Comparison of ENCODE assay signal across 18 cellular contexts in the genomic region with DNA sequence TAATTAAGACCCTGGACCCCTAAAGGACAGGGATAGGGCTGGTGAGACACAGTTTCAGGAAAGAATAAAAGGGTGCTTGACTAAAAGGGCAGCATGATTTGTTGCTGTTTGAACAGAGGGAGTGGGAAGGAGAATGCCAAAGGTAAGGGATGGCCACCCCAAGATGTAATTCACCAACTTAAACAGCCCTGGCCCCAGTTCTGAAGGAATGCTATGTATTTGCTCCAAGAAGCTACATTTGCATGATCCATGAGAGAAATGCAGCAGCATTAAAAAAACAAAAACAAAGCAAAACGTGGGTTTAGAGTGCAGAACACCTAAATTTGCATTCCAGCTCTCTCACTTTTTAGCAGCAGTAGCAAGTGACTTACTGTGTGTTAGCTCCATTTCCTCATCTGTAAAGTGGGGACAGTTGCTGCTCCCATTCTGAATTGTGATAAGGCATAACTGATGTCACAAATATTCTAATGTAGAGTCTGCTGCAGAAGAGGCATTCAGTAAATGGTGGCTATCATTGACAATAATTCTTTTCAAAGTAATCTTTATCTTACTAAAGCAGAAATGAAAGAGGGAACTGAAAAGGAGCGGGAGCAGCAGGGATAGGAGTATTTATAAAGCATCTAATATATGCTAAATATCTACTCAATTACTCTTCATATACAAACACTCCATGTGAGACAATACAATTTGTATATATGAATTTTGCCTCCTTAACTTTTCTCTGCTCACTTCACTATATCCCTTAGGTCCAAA.
DNase-seq lines count a peak whose midpoint lies in the region; ATAC-seq, FAIRE-seq and TF ChIP-seq lines count a peak whose summit lies in the region.
"Had no signal": no experiment of that assay in that cellular context is flagged by ENCODE, and none has a peak within 500 bp of the region (broad histone marks: within the 10 kb centered on the region; RNA-seq: fewer than 3 reads in every experiment).

No MANE protein-coding gene starts in this region.

- in situ Hi-C loops in GM12878 (cut with MboI), result no loop called here

- no peaks in the 10 kb centered on the region for H3K27me3 Mint-ChIP-seq in stimulated activated naive B cell treated with anti-CD40 and anti-IgM and Interleukin-4, amounts not matched to agents 10 μg/mL and 1 μg/mL and 100 μg/mL, for 72 hours
- H3K27me3 Mint-ChIP-seq in activated naive CD8-positive, alpha-beta T cell treated with anti-CD3 and anti-CD28 coated beads for 36 hours, result no peaks in the 10 kb centered on the region
- H3K27me3 Mint-ChIP-seq: B cell; CD4-positive, alpha-beta T cell had no signal

- no peaks in the 10 kb centered on the region for H3K4me1 Mint-ChIP-seq in stimulated activated naive B cell treated with anti-CD40 and anti-IgM and Interleukin-4, amounts not matched to agents 10 μg/mL and 1 μg/mL and 100 μg/mL, for 72 hours
- no peaks in the 10 kb centered on the region for H3K4me1 Mint-ChIP-seq in activated naive CD8-positive, alpha-beta T cell treated with anti-CD3 and anti-CD28 coated beads for 36 hours
- H3K4me1 Mint-ChIP-seq: B cell had no signal

- no peaks in the 10 kb centered on the region for H3K36me3 ChIP-seq in NT2/D1 (ENCODE audit: insufficient read depth, insufficient read length, low read length)
- H3K36me3 ChIP-seq in GM12878 (ENCODE audit: control insufficient read depth in 2 of 2, insufficient read depth in 2 of 2, low read length in 1 of 2), result no peaks in the 10 kb centered on the region

- no peaks in the 10 kb centered on the region for H3K27me3 ChIP-seq in NT2/D1 (ENCODE audit: insufficient read depth, insufficient read length)
- H3K27me3 ChIP-seq in GM12878 (replicated peaks in 1 of 2; ENCODE audit: control insufficient read depth in 2 of 2, insufficient read depth in 2 of 2, low read length in 1 of 2), result no peaks in the 10 kb centered on the region

- TF ChIP-seq RAD21 in GM12878 (IDR thresholded peaks at IDR 0.05; ENCODE audit: insufficient read depth, low read depth, low read length), result no peak

- RAD21 ChIA-PET in GM12878 (lab: Charles Lee; ENCODE audit: unreplicated experiment), result no interaction called here

- H3K4me1 ChIP-seq in NT2/D1 (ENCODE audit: insufficient read depth, insufficient read length) (peaks cover 2% of the 10 kb centered on the region), GM12878 (ENCODE audit: control insufficient read depth, insufficient read depth, low read length) (no peaks in the 10 kb centered on the region)

- H3K36me3 Mint-ChIP-seq in stimulated activated naive B cell treated with anti-CD40 and anti-IgM and Interleukin-4, amounts not matched to agents 10 μg/mL and 1 μg/mL and 100 μg/mL, for 72 hours, result no peaks in the 10 kb centered on the region
- no peaks in the 10 kb centered on the region for H3K36me3 Mint-ChIP-seq in activated naive CD8-positive, alpha-beta T cell treated with anti-CD3 and anti-CD28 coated beads for 36 hours

- BruUV-seq in GM12878 (replicated peaks; lab: Mats Ljungman, UMichigan), result no TSS peak

- 3% methylated on average over 2 of the region's 2 CpGs for WGBS in GM12878 (ENCODE audit: insufficient coverage, insufficient replicate concordance, low lambda C conversion rate, missing lambda C conversion rate)

- no peak for TF ChIP-seq POLR2A in GM12878 (IDR thresholded peaks at IDR 0.05; ENCODE audit: low read depth, low read length)

- H3K4me2 ChIP-seq in GM12878 (ENCODE audit: control insufficient read depth, insufficient read depth), result no peak overlapping the region

- H3K27ac Mint-ChIP-seq in stimulated activated naive B cell treated with anti-CD40 and anti-IgM and Interleukin-4, amounts not matched to agents 10 μg/mL and 1 μg/mL and 100 μg/mL, for 72 hours, result no peak overlapping the region
- no peak overlapping the region for H3K27ac Mint-ChIP-seq in activated naive CD8-positive, alpha-beta T cell treated with anti-CD3 and anti-CD28 coated beads for 36 hours
- H3K27ac Mint-ChIP-seq: B cell; CD4-positive, alpha-beta T cell had no signal

- no peak overlapping the region for H3K4me3 Mint-ChIP-seq in stimulated activated naive B cell treated with anti-CD40 and anti-IgM and Interleukin-4, amounts not matched to agents 10 μg/mL and 1 μg/mL and 100 μg/mL, for 72 hours
- no peak overlapping the region for H3K4me3 Mint-ChIP-seq in activated naive CD8-positive, alpha-beta T cell treated with anti-CD3 and anti-CD28 coated beads for 36 hours
- H3K4me3 Mint-ChIP-seq: B cell; CD4-positive, alpha-beta T cell had no signal

- TF ChIP-seq EP300 in GM12878 (IDR thresholded peaks at IDR 0.05; ENCODE audit: borderline replicate concordance in 1 of 2, control insufficient read depth in 1 of 2, low read depth in 2 of 2, low read length in 2 of 2), result no peak

- POLR2A ChIA-PET in GM12878 (lab: Charles Lee), result no interaction called here

- intact Hi-C loops in GM12878 (cut with micrococcal nuclease; ENCODE audit: unreplicated experiment), result no loop called here

- peak; percentile 6 to 72 for DNase-seq in NOMO-1 (lab: John Stamatoyannopoulos, UW; ENCODE audit: unreplicated experiment in 2 of 2)
- DNase-seq in NOMO-1 treated with dmso at 0.1 percent for 144 hours (lab: John Stamatoyannopoulos, UW; ENCODE audit: unreplicated experiment), result no peak
- peak; percentile 15 for DNase-seq in NT2/D1 (ENCODE audit: low read depth, low spot score)
- no peak for DNase-seq in GM12878 (ENCODE audit: low read depth, low spot score)
- DNase-seq in stimulated activated naive B cell treated with anti-CD40 and anti-IgM and Interleukin-4, amounts not matched to agents 10 μg/mL and 1 μg/mL and 100 μg/mL, for 72 hours, result no peak
- DNase-seq in activated naive CD8-positive, alpha-beta T cell treated with anti-CD3 and anti-CD28 coated beads for 36 hours, result no peak
- DNase-seq in activated gamma-delta T cell treated with Interleukin-2 at 50 U/mL for 16 hours, result no peak
- DNase-seq: 8988T; ACHN; C1 segment of cervical spinal cord; CD4-positive, alpha-beta T cell; DMS79; GOT3 had no signal

- no peak overlapping the region for H2AFZ ChIP-seq in GM12878 (ENCODE audit: control insufficient read depth, low read depth, low read length)

- no peak for TF ChIP-seq CTCF in GM12878 (IDR thresholded peaks at IDR 0.05 in 2 of 3, conservative IDR thresholded peaks at IDR 0.05 in 1 of 3; ENCODE audit: control insufficient read depth in 2 of 3, extremely low read depth in 1 of 3, insufficient read depth in 1 of 3, low read depth in 3 of 3, low read length in 3 of 3)

- FAIRE-seq in GM12878 (lab: Jason Lieb, UNC), result no peak
- FAIRE-seq: G401.6, K562 had no signal

- no peak overlapping the region for H3K4me3 ChIP-seq in NT2/D1 (ENCODE audit: insufficient read length, low read depth)
- H3K4me3 ChIP-seq in GM12878, result no peak overlapping the region
- H3K4me3 ChIP-seq: K562 had no signal

- no peaks in the 10 kb centered on the region for H3K9me3 ChIP-seq in NT2/D1 (ENCODE audit: insufficient read depth, low read length)
- H3K9me3 ChIP-seq in GM12878 (replicated peaks; ENCODE audit: control insufficient read depth, insufficient read depth, low read length), result no peaks in the 10 kb centered on the region

- peaks cover 0 to 7% of the 10 kb centered on the region in 2 donors for H3K9me3 Mint-ChIP-seq in stimulated activated naive B cell treated with anti-CD40 and anti-IgM and Interleukin-4, amounts not matched to agents 10 μg/mL and 1 μg/mL and 100 μg/mL, for 72 hours
- no peaks in the 10 kb centered on the region for H3K9me3 Mint-ChIP-seq in activated naive CD8-positive, alpha-beta T cell treated with anti-CD3 and anti-CD28 coated beads for 36 hours

- H3K9ac ChIP-seq in NT2/D1 (ENCODE audit: insufficient read length, low read depth) (no peak overlapping the region), GM12878 (ENCODE audit: control insufficient read depth, insufficient read depth, low read length) (no peak overlapping the region)

- SMC1A ChIA-PET in GM12878 (lab: Charles Lee; ENCODE audit: uncharacterized antibody, unreplicated experiment), result interaction anchor here (0.8 kb wide), 1 partner anchor 135 kb away, joined by 3 read pairs; no protein-coding TSS in a partner anchor

- H3K79me2 ChIP-seq in GM12878 (ENCODE audit: control insufficient read depth, insufficient read depth, low read length), result no peaks in the 10 kb centered on the region

- ATAC-seq in GM12878, result peak; percentile 19; the same call in 1 of the 3 replicates
- ATAC-seq in stimulated activated naive B cell treated with anti-CD40 and anti-IgM and Interleukin-4, amounts not matched to agents 10 μg/mL and 1 μg/mL and 100 μg/mL, for 72 hours (replicated peaks), result peak; percentile 64 to 69
- ATAC-seq in GM21390 (IDR thresholded peaks at IDR 0.05; ENCODE audit: unreplicated experiment), result no peak
- ATAC-seq: HCT116, K562 had no signal

- no peak overlapping the region for H3K27ac ChIP-seq in GM12878 (ENCODE audit: control insufficient read depth, insufficient read depth)

- CTCF ChIA-PET in GM12878 (lab: Yijun Ruan, JAX), result no interaction called here

- no peaks in the 10 kb centered on the region for H4K20me1 ChIP-seq in GM12878 (ENCODE audit: control insufficient read depth, insufficient read depth)

TF ChIP-seq in GM12878, 131 proteins besides CTCF, POLR2A, EP300 and RAD21:
- 0 out of 2 replicates have a peak, but pooled peaks have one; percentile 3 for TF ChIP-seq SPI1 (IDR thresholded peaks at IDR 0.05; ENCODE audit: borderline replicate concordance, insufficient read depth, low read depth, low read length)
- TF ChIP-seq, protein P1, sequence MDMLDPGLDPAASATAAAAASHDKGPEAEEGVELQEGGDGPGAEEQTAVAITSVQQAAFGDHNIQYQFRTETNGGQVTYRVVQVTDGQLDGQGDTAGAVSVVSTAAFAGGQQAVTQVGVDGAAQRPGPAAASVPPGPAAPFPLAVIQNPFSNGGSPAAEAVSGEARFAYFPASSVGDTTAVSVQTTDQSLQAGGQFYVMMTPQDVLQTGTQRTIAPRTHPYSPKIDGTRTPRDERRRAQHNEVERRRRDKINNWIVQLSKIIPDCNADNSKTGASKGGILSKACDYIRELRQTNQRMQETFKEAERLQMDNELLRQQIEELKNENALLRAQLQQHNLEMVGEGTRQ (IDR thresholded peaks at IDR 0.05; ENCODE audit: borderline replicate concordance, low read depth, low read length), result no peak
- no peak for TF ChIP-seq SUZ12 (IDR thresholded peaks at IDR 0.05; ENCODE audit: unreplicated experiment)

Comparison
In these comparisons a context has a peak if more than half of its experiments do, and no peak if none do; other contexts are left out.
1. DNase-seq: peak in NOMO-1 (2 of 2) and NT2/D1 (single experiment); none in NOMO-1 treated with dmso at 0.1 percent for 144 hours (single experiment), GM12878 (single experiment), stimulated activated naive B cell treated with anti-CD40 and anti-IgM and Interleukin-4, amounts not matched to agents 10 μg/mL and 1 μg/mL and 100 μg/mL, for 72 hours (single experiment), activated naive CD8-positive, alpha-beta T cell treated with anti-CD3 and anti-CD28 coated beads for 36 hours (single experiment) and activated gamma-delta T cell treated with Interleukin-2 at 50 U/mL for 16 hours (single experiment).